ENCODE assay signal across 8 cellular contexts in genomic region chr19:49506575-49507105, GRCh38. TPM values are rescaled to one million over a fixed set of nuclear protein-coding genes. Genes with fewer than 3 reads are reported as not detected.
A peak's percentile ranks its signal among the peaks of the same experiment; 100 is the strongest.
DNase-seq lines count a peak whose midpoint lies in the region; ATAC-seq, FAIRE-seq and TF ChIP-seq lines count a peak whose summit lies in the region.

No MANE protein-coding gene starts in this region.

- H3K27ac Mint-ChIP-seq in activated CD4-positive, alpha-beta memory T cell treated with anti-CD3 and anti-CD28 coated beads for 36 hours: peak overlapping the region; percentile 65
- no peak overlapping the region for H3K27ac Mint-ChIP-seq in endothelial cell (ENCODE audit: unreplicated experiment)
- no peak overlapping the region for H3K27ac Mint-ChIP-seq in neural crest cell (ENCODE audit: unreplicated experiment)

- POLR2A ChIA-PET in activated CD4-positive, alpha-beta memory T cell treated with anti-CD3 and anti-CD28 coated beads for 36 hours (lab: Charles Lee): no interaction called here

- no peaks in the 10 kb centered on the region for H3K9me3 Mint-ChIP-seq in activated CD4-positive, alpha-beta memory T cell treated with anti-CD3 and anti-CD28 coated beads for 36 hours
- H3K9me3 Mint-ChIP-seq in endothelial cell (ENCODE audit: unreplicated experiment) (no peaks in the 10 kb centered on the region), neural crest cell (no peaks in the 10 kb centered on the region)

- no peak for DNase-seq in AG10803 (ENCODE audit: low read depth)
- DNase-seq in GM18507 (ENCODE audit: extremely low spot score, insufficient read length, low read depth): peak; percentile 59
- peak; percentile 42 for DNase-seq in NCI-H774 (lab: John Stamatoyannopoulos, UW)
- DNase-seq in activated CD4-positive, alpha-beta memory T cell treated with anti-CD3 and anti-CD28 coated beads for 36 hours: peak; percentile 87
- DNase-seq in endothelial cell (ENCODE audit: low spot score): peak; percentile 75
- peak; percentile 58 for DNase-seq in neural crest cell (ENCODE audit: low read depth, low spot score)
- DNase-seq in RKO (ENCODE audit: low spot score): no peak

- H3K4me3 ChIP-seq in AG10803 (ENCODE audit: low read length): no peak overlapping the region

- intact Hi-C loops in activated CD4-positive, alpha-beta memory T cell treated with anti-CD3 and anti-CD28 coated beads for 36 hours (cut with micrococcal nuclease): loop anchor here (1.0 kb wide), 1 partner anchor 64 kb away; no protein-coding TSS in a partner anchor

- peak overlapping the region; percentile 16 for H3K4me3 Mint-ChIP-seq in activated CD4-positive, alpha-beta memory T cell treated with anti-CD3 and anti-CD28 coated beads for 36 hours
- H3K4me3 Mint-ChIP-seq in endothelial cell (ENCODE audit: unreplicated experiment) (no peak overlapping the region), neural crest cell (peak overlapping the region; percentile 50)

- CTCF ChIA-PET in activated CD4-positive, alpha-beta memory T cell treated with anti-CD3 and anti-CD28 coated beads for 36 hours (lab: Charles Lee): interaction anchor here (0.6 to 10.8 kb wide), 24 partner anchors 9 to 181 kb away, joined by 3 to 216 read pairs (median 6); partner anchors contain the start of genes NOSIP and RCN3

- no peaks in the 10 kb centered on the region for H3K36me3 Mint-ChIP-seq in activated CD4-positive, alpha-beta memory T cell treated with anti-CD3 and anti-CD28 coated beads for 36 hours
- H3K36me3 Mint-ChIP-seq in endothelial cell (ENCODE audit: low read depth, unreplicated experiment): no peaks in the 10 kb centered on the region
- no peaks in the 10 kb centered on the region for H3K36me3 Mint-ChIP-seq in neural crest cell (ENCODE audit: low read depth)

- H3K27me3 Mint-ChIP-seq in activated CD4-positive, alpha-beta memory T cell treated with anti-CD3 and anti-CD28 coated beads for 36 hours: no peaks in the 10 kb centered on the region
- H3K27me3 Mint-ChIP-seq in endothelial cell (ENCODE audit: unreplicated experiment) (peaks cover 4% of the 10 kb centered on the region), neural crest cell (ENCODE audit: low read depth) (peaks cover 3% of the 10 kb centered on the region)

- TF ChIP-seq CTCF in AG10803 (conservative IDR thresholded peaks at IDR 0.05; ENCODE audit: low read length) (peak; percentile 74), endothelial cell (IDR thresholded peaks at IDR 0.05; ENCODE audit: unreplicated experiment) (peak; percentile 89), neural crest cell (conservative IDR thresholded peaks at IDR 0.05) (peak; percentile 77)

- peak; percentile 92 for FAIRE-seq in GM18507 (lab: Jason Lieb, UNC)

- no peak for ATAC-seq in GM19351 (IDR thresholded peaks at IDR 0.05; ENCODE audit: unreplicated experiment)

- peaks cover 19% of the 10 kb centered on the region for H3K4me1 Mint-ChIP-seq in activated CD4-positive, alpha-beta memory T cell treated with anti-CD3 and anti-CD28 coated beads for 36 hours (ENCODE audit: low read depth)
- H3K4me1 Mint-ChIP-seq in endothelial cell (ENCODE audit: unreplicated experiment) (peaks cover 11% of the 10 kb centered on the region), neural crest cell (peaks cover 14% of the 10 kb centered on the region)

RNA-seq across cellular contexts. Expression of gene FCGRT, which starts 5.8 kb away (rescaled TPM):
- 10 to 100 TPM; 13.2 to 17.2 TPM for total RNA-seq in activated CD4-positive, alpha-beta memory T cell treated with anti-CD3 and anti-CD28 coated beads for 36 hours
- total RNA-seq in endothelial cell (ENCODE audit: unreplicated experiment) (127 TPM), neural crest cell (24.9 and 27.5 TPM in 2 replicates)

RNA-seq across cellular contexts. Expression of gene RPS11, which starts 10.4 kb away (rescaled TPM):
- total RNA-seq in activated CD4-positive, alpha-beta memory T cell treated with anti-CD3 and anti-CD28 coated beads for 36 hours: 1,000 to 10,000 TPM; 3,093 to 3,130 TPM
- 2,099 TPM for total RNA-seq in endothelial cell (ENCODE audit: unreplicated experiment)
- 2,365 and 2,591 TPM in 2 replicates for total RNA-seq in neural crest cell

RNA-seq across cellular contexts. Expression of gene RPL13A, which starts 19.2 kb away (rescaled TPM):
- 1,000 to 10,000 TPM; 4,276 to 4,379 TPM for total RNA-seq in activated CD4-positive, alpha-beta memory T cell treated with anti-CD3 and anti-CD28 coated beads for 36 hours
- 2,762 TPM for total RNA-seq in endothelial cell (ENCODE audit: unreplicated experiment)
- 2,983 and 3,026 TPM in 2 replicates for total RNA-seq in neural crest cell

RNA-seq across cellular contexts. Expression of gene RCN3, which starts 21.2 kb away (rescaled TPM):
- 1 to 10 TPM; 6.3 to 6.5 TPM for total RNA-seq in activated CD4-positive, alpha-beta memory T cell treated with anti-CD3 and anti-CD28 coated beads for 36 hours
- total RNA-seq in endothelial cell (ENCODE audit: unreplicated experiment): 19.4 TPM
- total RNA-seq in neural crest cell: 7.7 and 8.8 TPM in 2 replicates

RNA-seq across cellular contexts. Expression of gene FLT3LG, which starts 32.6 kb away (rescaled TPM):
- total RNA-seq in activated CD4-positive, alpha-beta memory T cell treated with anti-CD3 and anti-CD28 coated beads for 36 hours: 10 to 100 TPM; 50.1 to 51.0 TPM
- total RNA-seq in endothelial cell (ENCODE audit: unreplicated experiment) (1.4 TPM), neural crest cell (0.89 and 1.0 TPM in 2 replicates)

Comparison
In these comparisons a context has a peak if more than half of its experiments do, and no peak if none do; other contexts are left out.
1. DNase-seq: peak in GM18507 (single experiment), NCI-H774 (single experiment), activated CD4-positive, alpha-beta memory T cell treated with anti-CD3 and anti-CD28 coated beads for 36 hours (single experiment), endothelial cell (single experiment) and neural crest cell (single experiment); none in AG10803 (single experiment) and RKO (single experiment).
2. Peak in every context shown above with its lines, with median percentiles within 50 percentile points of each other: CTCF ChIP-seq.